Comparison of ENCODE assay signal across 24 cellular contexts in the genomic region with DNA sequence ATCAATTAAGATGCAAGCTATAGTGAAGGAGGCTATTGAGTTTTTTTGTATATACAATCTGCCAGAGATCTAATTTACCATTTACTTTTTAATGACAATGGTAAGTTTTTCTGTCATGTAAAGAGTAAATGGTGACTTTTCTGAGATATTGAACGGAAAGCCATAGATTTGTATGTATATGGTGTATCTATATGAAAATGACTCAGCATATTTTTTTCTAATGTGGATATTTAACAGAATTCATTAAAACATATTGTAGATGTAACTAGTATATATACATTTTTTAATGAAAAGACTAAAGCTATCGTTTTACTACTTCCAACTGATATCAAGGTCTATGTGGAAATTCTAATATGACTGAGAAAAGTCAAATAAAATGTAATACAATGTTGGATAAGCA. TPM values are rescaled to one million over a fixed set of nuclear protein-coding genes. Genes with fewer than 3 reads are reported as not detected.
"Had no signal": no experiment of that assay in that cellular context is flagged by ENCODE, and none has a peak within 500 bp of the region (broad histone marks: within the 10 kb centered on the region; RNA-seq: fewer than 3 reads in every experiment).

No MANE protein-coding gene starts in this region.

- H3K4me1 ChIP-seq: Peyer's patch, SJCRH30 had no signal

- H3K36me3 ChIP-seq: MG63, Peyer's patch, SJCRH30 had no signal

- DNase-seq: Karpas-422, KG1, MG63, NCI-H1092, NCI-H1105 treated with DMSO at 0.1 percent for 48 hours, NCI-H1417 treated with DMSO at 0.1 percent for 48 hours, NCI-H146, NCI-H1694 treated with DMSO at 0.1 percent for 48 hours, NCI-H1930, NCI-H2081, NCI-H2107, NCI-H2227 treated with DMSO at 0.1 percent for 48 hours, NCI-H524 treated with DMSO at 0.1 percent for 48 hours, NCI-H69, NCI-H774, OCI-M1, PC-9, Peyer's patch, SHP77 treated with DMSO at 0.1 percent for 48 hours, SJCRH30, T-helper 1 cell had no signal

- H3K27ac ChIP-seq: PC-9, Peyer's patch, SJCRH30 had no signal

- H2AFZ ChIP-seq: PC-9 had no signal

- H3K27me3 ChIP-seq: MG63, Peyer's patch, SJCRH30 had no signal

- H3K9me3 ChIP-seq: MG63, Peyer's patch, SJCRH30 had no signal

- ATAC-seq: Right ventricle myocardium inferior, SK-N-SH treated with all-trans-retinoic acid at 6 μM for 48 hours had no signal

- H3K4me3 ChIP-seq: MG63, PC-9, Peyer's patch, SJCRH30 had no signal

- H3K4me2 ChIP-seq: PC-9 had no signal

RNA-seq across cellular contexts. Expression of a gene that starts 34.1 kb away (rescaled TPM):
- total RNA-seq: PC-9, Peyer's patch, Right ventricle myocardium inferior, RPMI7951, SJCRH30 had no signal
